Comparison of ENCODE assay signal across 8 cellular contexts in the genomic region with DNA sequence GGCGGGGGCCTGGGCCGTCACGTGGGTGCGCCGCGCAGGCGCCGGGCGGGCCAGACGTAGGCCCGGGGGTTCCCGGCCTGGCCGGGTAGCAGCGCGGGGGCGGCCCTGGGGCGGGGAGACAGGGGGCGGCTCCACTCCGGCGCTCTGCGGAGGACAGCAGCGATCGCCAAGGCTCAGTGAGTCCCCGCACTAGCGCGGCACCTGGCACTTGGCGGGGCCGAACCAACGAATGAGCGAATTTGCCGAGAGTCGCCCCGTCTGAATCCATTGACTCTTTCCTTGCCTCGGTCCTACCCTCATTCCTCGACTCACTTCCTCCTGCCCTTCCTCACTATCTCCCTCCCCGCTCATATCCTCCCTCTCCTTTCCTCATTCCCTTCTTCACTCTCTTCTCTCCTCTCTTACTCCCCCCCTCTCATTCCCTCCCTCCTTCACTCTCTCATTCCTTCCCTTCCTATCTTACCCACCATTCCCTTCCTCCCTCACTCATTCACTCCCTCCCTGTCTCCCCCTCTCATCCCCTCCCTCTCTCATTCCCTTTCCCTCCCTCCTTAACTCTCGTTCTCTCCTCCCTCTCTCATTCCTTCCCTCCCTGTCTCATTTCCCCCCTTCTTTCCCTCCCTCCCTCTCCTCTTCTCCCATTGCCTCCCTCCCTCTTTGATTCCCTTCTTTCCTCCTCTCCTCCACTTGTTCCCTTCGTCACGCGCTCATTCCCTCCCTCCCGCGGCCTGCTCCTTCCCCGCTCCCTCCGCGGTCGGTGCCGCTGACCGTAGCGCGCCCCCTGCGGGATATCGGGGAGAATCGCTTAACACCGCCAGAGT. TPM values are rescaled to one million over a fixed set of nuclear protein-coding genes. Genes with fewer than 3 reads are reported as not detected.
DNase-seq lines count a peak whose midpoint lies in the region; ATAC-seq and TF ChIP-seq lines count a peak whose summit lies in the region.

No MANE protein-coding gene starts in this region.

- peak overlapping the region; percentile 98 to 100 (median 99) for H3K27ac Mint-ChIP-seq in nephron

- POLR2A ChIA-PET in RWPE1 (lab: Yijun Ruan, JAX; ENCODE audit: low non-redundant PET), result no interaction called here

- CTCF ChIA-PET in RWPE1 (lab: Yijun Ruan, JAX), result interaction anchor here (0.6 kb wide), 1 partner anchor 60 kb away, joined by 6 read pairs; no protein-coding TSS in a partner anchor

- H3K4me1 Mint-ChIP-seq in nephron, result peaks cover 26% of the 10 kb centered on the region

- H3K27ac ChIP-seq in RWPE1, result peak overlapping the region; percentile 88

- no peaks in the 10 kb centered on the region for H3K27me3 Mint-ChIP-seq in nephron (ENCODE audit: low read depth)

- peak overlapping the region; percentile 84 for H3K4me3 ChIP-seq in fibroblast of the aortic adventitia (ENCODE audit: low read depth, low read length)

- peak; percentile 91 for DNase-seq in EH (ENCODE audit: low read depth)
- peak; percentile 87 for DNase-seq in LHCN-M2 (ENCODE audit: low read depth)
- peak; percentile 92 for DNase-seq in RWPE1 (ENCODE audit: low spot score)
- peak; percentile 98 for DNase-seq in activated effector memory CD4-positive, alpha-beta T cell treated with anti-CD3 and anti-CD28 coated beads, Interleukin-2, amount 50 U/mL, for 16 hours
- peak; percentile 83 for DNase-seq in fibroblast of the aortic adventitia (ENCODE audit: low read depth)
- peak; percentile 96 for DNase-seq in stimulated activated naive CD8-positive, alpha-beta T cell treated with anti-CD3 and anti-CD28 coated beads, Interleukin-15, Interleukin-2, amounts not matched to agents 100 U/mL and 50 U/mL, for 24 hours

- no peaks in the 10 kb centered on the region for H3K9me3 Mint-ChIP-seq in nephron

- H3K4me3 Mint-ChIP-seq in nephron, result peak overlapping the region; percentile 96 to 98 (median 98)

- TF ChIP-seq CTCF in RWPE1 (conservative IDR thresholded peaks at IDR 0.05; ENCODE audit: low read depth) (peak; percentile 95), fibroblast of the aortic adventitia (IDR thresholded peaks at IDR 0.05; ENCODE audit: insufficient read depth, low read length) (peak; percentile 90), nephron (IDR thresholded peaks at IDR 0.05; ENCODE audit: unreplicated experiment in 3 of 3) (peak; percentile 81 to 83 (median 82))

- H3K36me3 Mint-ChIP-seq in nephron (ENCODE audit: low read depth), result peaks cover 13% of the 10 kb centered on the region

- ATAC-seq in GM21825 (IDR thresholded peaks at IDR 0.05; ENCODE audit: unreplicated experiment), result peak; percentile 71
- ATAC-seq in stimulated activated naive CD8-positive, alpha-beta T cell treated with anti-CD3 and anti-CD28 coated beads, Interleukin-15, Interleukin-2, amounts not matched to agents 100 U/mL and 50 U/mL, for 24 hours, result peak; percentile 98

RNA-seq across cellular contexts. Expression of a gene that starts 0.5 kb away (rescaled TPM):
- total RNA-seq in LHCN-M2 (2014; rRNA removed) (29.4 and 31.6 TPM in 2 replicates), fibroblast of the aortic adventitia (ENCODE audit: low replicate concordance) (12.3 and 29.6 TPM in 2 replicates)
- polyA plus RNA-seq in LHCN-M2 (2012), result 18.9 TPM

RNA-seq across cellular contexts. Expression of a gene that starts 11.3 kb away (rescaled TPM):
- total RNA-seq in LHCN-M2 (2014; rRNA removed), result 32.4 and 42.1 TPM in 2 replicates
- polyA plus RNA-seq in LHCN-M2 (2012), result 78.8 TPM
- total RNA-seq in fibroblast of the aortic adventitia (ENCODE audit: low replicate concordance), result 24.4 and 44.2 TPM in 2 replicates

RNA-seq across cellular contexts. Expression of a gene that starts 58.4 kb away (rescaled TPM):
- 13.3 and 18.0 TPM in 2 replicates for total RNA-seq in LHCN-M2 (2014; rRNA removed)
- 16.2 TPM for polyA plus RNA-seq in LHCN-M2 (2012)
- 11.8 and 42.9 TPM in 2 replicates for total RNA-seq in fibroblast of the aortic adventitia (ENCODE audit: low replicate concordance)

Comparison
In these comparisons a context has a peak if more than half of its experiments do, and no peak if none do; other contexts are left out.
1. Peak in every context shown above with its lines: DNase-seq, ATAC-seq, H3K4me3 ChIP-seq and H3K27ac ChIP-seq.